27 cellular contexts compared by ENCODE assay signal in the genomic region with DNA sequence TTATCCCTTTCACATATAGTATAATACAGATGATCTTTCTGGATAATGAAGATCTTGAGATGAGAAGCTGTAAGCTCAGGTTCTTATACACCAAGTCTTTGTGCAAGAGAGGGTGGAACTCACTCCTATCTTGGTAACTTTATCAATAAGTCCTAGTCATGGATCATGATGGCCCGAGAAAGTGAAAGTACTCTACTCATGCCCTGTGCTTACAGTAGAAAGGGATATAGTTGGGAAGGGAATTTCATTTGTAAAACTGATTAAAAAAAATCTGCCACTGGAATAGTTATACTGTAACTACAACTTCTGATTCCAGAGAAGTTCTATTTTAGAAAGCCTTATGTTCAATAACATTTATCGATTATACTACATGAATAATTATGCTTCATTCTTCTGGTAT. TPM values are rescaled to one million over a fixed set of nuclear protein-coding genes. Genes with fewer than 3 reads are reported as not detected.
"Had no signal": no experiment of that assay in that cellular context is flagged by ENCODE, and none has a peak within 500 bp of the region (broad histone marks: within the 10 kb centered on the region; RNA-seq: fewer than 3 reads in every experiment).

No MANE protein-coding gene starts in this region.

- H3K9me3 ChIP-seq: esophagus muscularis mucosa, lower lobe of right lung, prostate gland, right atrium auricular region, SK-N-SH, stomach, testis, upper lobe of left lung had no signal

- H3K4me3 ChIP-seq: coronary artery, esophagus muscularis mucosa, lower lobe of right lung, prostate gland, right atrium auricular region, skin epidermis, stomach, testis, upper lobe of left lung had no signal

- H3K27ac ChIP-seq: coronary artery, esophagus muscularis mucosa, foreskin keratinocyte, lower lobe of right lung, prostate gland, right atrium auricular region, skin epidermis, stomach, testis, upper lobe of left lung had no signal

- H3K27me3 ChIP-seq: esophagus muscularis mucosa, foreskin keratinocyte, right atrium auricular region, stomach, testis, upper lobe of left lung had no signal

- ATAC-seq: activated CD4-positive, CD25-positive, alpha-beta regulatory T cell treated with anti-CD3 and anti-CD28 coated beads, Interleukin-2, amount 50 U/mL, for 24 hours; activated CD8-positive, alpha-beta T cell treated with anti-CD3 and anti-CD28 coated beads, Interleukin-2, amount 10 ng/mL, durations not matched to agents 7 days and 5 days; activated naive CD8-positive, alpha-beta T cell treated with anti-CD3 and anti-CD28 coated beads, Interleukin-2, amount 50 U/mL, for 24 hours; activated T-cell treated with anti-CD3 and anti-CD28 coated beads, Interleukin-2, amount 50 U/mL, for 4 hours; foreskin keratinocyte; left cardiac atrium; T-cell had no signal

- H3K36me3 ChIP-seq: esophagus muscularis mucosa, lower lobe of right lung, prostate gland, right atrium auricular region, stomach, upper lobe of left lung had no signal

- H3K4me2 ChIP-seq: SK-N-SH had no signal

- H3K9ac ChIP-seq: SK-N-SH had no signal

- DNase-seq: activated CD4-positive, alpha-beta T cell treated with anti-CD3 and anti-CD28 coated beads, Interleukin-2, amount 10 ng/mL, durations not matched to agents 7 days and 5 days; activated CD8-positive, alpha-beta T cell treated with anti-CD3 and anti-CD28 coated beads, Interleukin-2, amount 10 ng/mL, durations not matched to agents 7 days and 5 days; activated naive CD4-positive, alpha-beta T cell treated with anti-CD3 and anti-CD28 coated beads, Interleukin-2, amount 10 ng/mL, durations not matched to agents 7 days and 5 days; activated naive CD8-positive, alpha-beta T cell treated with anti-CD3 and anti-CD28 coated beads, Interleukin-2, amount 50 U/mL, for 24 hours; activated T-cell treated with anti-CD3 and anti-CD28 coated beads, Interleukin-2, amount 50 U/mL, for 4 hours; anterior cingulate cortex; foreskin keratinocyte; hippocampal formation; left cardiac atrium; lower lobe of right lung; midbrain; nephron progenitor cell; nucleus accumbens; SK-N-SH; stimulated activated CD4-positive, alpha-beta T cell treated with anti-CD3 and anti-CD28 coated beads, Interleukin-15, amount 100 ng/mL, for 24 hours; stimulated activated CD4-positive, alpha-beta T cell treated with anti-CD3 and anti-CD28 coated beads, Interleukin-2, amount 100 ng/mL, for 48 hours; stomach; T-cell; testis; upper lobe of left lung had no signal

- FAIRE-seq: endometrium had no signal

- H3K4me1 ChIP-seq: foreskin keratinocyte, lower lobe of right lung, prostate gland, right atrium auricular region, testis, upper lobe of left lung had no signal

RNA-seq across cellular contexts. Expression of a gene that starts 51.8 kb away (rescaled TPM):
- total RNA-seq: left cardiac atrium, lower lobe of right lung, right atrium auricular region had no signal
- polyA plus RNA-seq: SK-N-SH had no signal
